1 cellular context compared by ENCODE assay signal in the genomic region with DNA sequence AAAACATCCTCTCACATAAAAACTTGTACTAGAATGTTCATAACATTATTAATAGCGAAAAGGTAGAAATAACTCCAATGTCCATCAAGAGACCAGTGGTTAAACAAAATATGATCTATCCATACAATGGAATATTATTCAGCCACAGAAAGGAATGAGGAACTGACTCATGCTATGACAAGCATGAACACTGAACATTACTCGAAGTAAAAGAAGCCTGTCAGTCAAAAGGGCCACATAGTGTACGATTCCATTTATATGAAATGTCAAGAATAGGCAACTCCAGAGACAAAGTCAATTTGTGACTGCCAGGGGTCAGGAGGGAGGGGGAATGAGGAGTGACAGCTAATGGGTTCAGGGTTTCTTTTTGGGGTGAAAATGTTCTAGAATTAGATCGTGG.
A peak's percentile ranks its signal among the peaks of the same experiment; 100 is the strongest.
TF ChIP-seq lines count a peak whose summit lies in the region.

No MANE protein-coding gene starts in this region.

TF ChIP-seq in GM12878, 131 proteins besides CTCF, POLR2A, EP300 and RAD21 (continued from another document):
- TF ChIP-seq, protein P1, sequence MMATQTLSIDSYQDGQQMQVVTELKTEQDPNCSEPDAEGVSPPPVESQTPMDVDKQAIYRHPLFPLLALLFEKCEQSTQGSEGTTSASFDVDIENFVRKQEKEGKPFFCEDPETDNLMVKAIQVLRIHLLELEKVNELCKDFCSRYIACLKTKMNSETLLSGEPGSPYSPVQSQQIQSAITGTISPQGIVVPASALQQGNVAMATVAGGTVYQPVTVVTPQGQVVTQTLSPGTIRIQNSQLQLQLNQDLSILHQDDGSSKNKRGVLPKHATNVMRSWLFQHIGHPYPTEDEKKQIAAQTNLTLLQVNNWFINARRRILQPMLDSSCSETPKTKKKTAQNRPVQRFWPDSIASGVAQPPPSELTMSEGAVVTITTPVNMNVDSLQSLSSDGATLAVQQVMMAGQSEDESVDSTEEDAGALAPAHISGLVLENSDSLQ (IDR thresholded peaks at IDR 0.05) = peak; percentile 81
